29 cellular contexts compared by ENCODE assay signal in genomic region chr18:46720521-46720920, GRCh38. TPM values are rescaled to one million over a fixed set of nuclear protein-coding genes. Genes with fewer than 3 reads are reported as not detected.
"Had no signal": no experiment of that assay in that cellular context is flagged by ENCODE, and none has a peak within 500 bp of the region (broad histone marks: within the 10 kb centered on the region; RNA-seq: fewer than 3 reads in every experiment).

No MANE protein-coding gene starts in this region.

- H3K9ac ChIP-seq: neural progenitor cell had no signal

- H3K36me3 Mint-ChIP-seq: naive thymus-derived CD4-positive, alpha-beta T cell; neural progenitor cell; stimulated activated naive B cell treated with anti-CD40 and anti-IgM and Interleukin-4, amounts not matched to agents 10 μg/mL and 1 μg/mL and 100 μg/mL, for 72 hours had no signal

- H3K9me3 Mint-ChIP-seq: nephron; neural progenitor cell; stimulated activated naive B cell treated with anti-CD40 and anti-IgM and Interleukin-4, amounts not matched to agents 10 μg/mL and 1 μg/mL and 100 μg/mL, for 72 hours; stimulated activated naive CD8-positive, alpha-beta T cell treated with anti-CD3 and anti-CD28 coated beads, Interleukin-15, Interleukin-2, amounts not matched to agents 100 ng/mL and 50 ng/mL, for 24 hours had no signal

- H3K27me3 ChIP-seq: esophagus squamous epithelium, gastrocnemius medialis, heart left ventricle, hepatocyte, left lung, neural progenitor cell, tibial nerve, upper lobe of left lung had no signal

- DNase-seq: dermis blood vessel endothelial cell; effector memory CD4-positive, alpha-beta T cell; erythroblast; esophagus squamous epithelium; gastrocnemius medialis; heart left ventricle; left cardiac atrium; left lung; mesendoderm; midbrain; naive thymus-derived CD4-positive, alpha-beta T cell; psoas muscle; right cardiac atrium; small intestine; stimulated activated CD4-positive, alpha-beta T cell treated with anti-CD3 and anti-CD28 coated beads, Interleukin-15, amount 100 ng/mL, for 24 hours; stimulated activated CD4-positive, alpha-beta T cell treated with anti-CD3 and anti-CD28 coated beads, Interleukin-2, amount 100 ng/mL, for 48 hours; stimulated activated naive B cell treated with anti-CD40 and anti-IgM and Interleukin-4, amounts not matched to agents 10 μg/mL and 1 μg/mL and 100 μg/mL, for 72 hours; upper lobe of left lung had no signal

- H3K4me1 ChIP-seq: neural progenitor cell, tibial nerve had no signal

- H3K79me2 ChIP-seq: hepatocyte had no signal

- FAIRE-seq: small intestine, urothelium cell line had no signal

- H2AFZ ChIP-seq: hepatocyte, neural progenitor cell had no signal

- H3K27ac ChIP-seq: coronary artery, esophagus squamous epithelium, gastrocnemius medialis, heart left ventricle, hepatocyte, left lung, neural progenitor cell, psoas muscle, thoracic aorta, tibial nerve, upper lobe of left lung had no signal

- ATAC-seq: gastrocnemius medialis; heart left ventricle; left cardiac atrium; left lung; naive thymus-derived CD4-positive, alpha-beta T cell; right cardiac atrium; stimulated activated naive B cell treated with anti-CD40 and anti-IgM and Interleukin-4, amounts not matched to agents 10 μg/mL and 1 μg/mL and 100 μg/mL, for 72 hours had no signal

- H3K4me3 ChIP-seq: coronary artery, esophagus squamous epithelium, gastrocnemius medialis, heart left ventricle, hepatocyte, left lung, neural progenitor cell, psoas muscle, thoracic aorta, tibial nerve, upper lobe of left lung had no signal

- H3K9me3 ChIP-seq: esophagus squamous epithelium, gastrocnemius medialis, heart left ventricle, left lung, psoas muscle, thoracic aorta, tibial nerve, upper lobe of left lung had no signal

- H3K4me3 Mint-ChIP-seq: naive thymus-derived CD4-positive, alpha-beta T cell; nephron; neural progenitor cell; stimulated activated naive B cell treated with anti-CD40 and anti-IgM and Interleukin-4, amounts not matched to agents 10 μg/mL and 1 μg/mL and 100 μg/mL, for 72 hours; stimulated activated naive CD8-positive, alpha-beta T cell treated with anti-CD3 and anti-CD28 coated beads, Interleukin-15, Interleukin-2, amounts not matched to agents 100 ng/mL and 50 ng/mL, for 24 hours had no signal

- H3K36me3 ChIP-seq: esophagus squamous epithelium, gastrocnemius medialis, heart left ventricle, left lung, neural progenitor cell, thoracic aorta, tibial nerve, upper lobe of left lung had no signal

- H3K4me2 ChIP-seq: hepatocyte, neural progenitor cell had no signal

- H3K27me3 Mint-ChIP-seq: stimulated activated naive CD8-positive, alpha-beta T cell treated with anti-CD3 and anti-CD28 coated beads, Interleukin-15, Interleukin-2, amounts not matched to agents 100 ng/mL and 50 ng/mL, for 24 hours had no signal

- H3K27ac Mint-ChIP-seq: naive thymus-derived CD4-positive, alpha-beta T cell; neural progenitor cell; stimulated activated naive B cell treated with anti-CD40 and anti-IgM and Interleukin-4, amounts not matched to agents 10 μg/mL and 1 μg/mL and 100 μg/mL, for 72 hours; stimulated activated naive CD8-positive, alpha-beta T cell treated with anti-CD3 and anti-CD28 coated beads, Interleukin-15, Interleukin-2, amounts not matched to agents 100 ng/mL and 50 ng/mL, for 24 hours had no signal

- H3K4me1 Mint-ChIP-seq: stimulated activated naive B cell treated with anti-CD40 and anti-IgM and Interleukin-4, amounts not matched to agents 10 μg/mL and 1 μg/mL and 100 μg/mL, for 72 hours had no signal

RNA-seq across cellular contexts. Expression of gene ST8SIA5, which starts 36.3 kb away (rescaled TPM):
- total RNA-seq: dermis blood vessel endothelial cell, esophagus squamous epithelium, fibroblast of villous mesenchyme, hepatocyte, lower leg skin, lung microvascular endothelial cell, tibial nerve had no signal
- polyA plus RNA-seq: naive thymus-derived CD4-positive, alpha-beta T cell had no signal
